In the genomic region with DNA sequence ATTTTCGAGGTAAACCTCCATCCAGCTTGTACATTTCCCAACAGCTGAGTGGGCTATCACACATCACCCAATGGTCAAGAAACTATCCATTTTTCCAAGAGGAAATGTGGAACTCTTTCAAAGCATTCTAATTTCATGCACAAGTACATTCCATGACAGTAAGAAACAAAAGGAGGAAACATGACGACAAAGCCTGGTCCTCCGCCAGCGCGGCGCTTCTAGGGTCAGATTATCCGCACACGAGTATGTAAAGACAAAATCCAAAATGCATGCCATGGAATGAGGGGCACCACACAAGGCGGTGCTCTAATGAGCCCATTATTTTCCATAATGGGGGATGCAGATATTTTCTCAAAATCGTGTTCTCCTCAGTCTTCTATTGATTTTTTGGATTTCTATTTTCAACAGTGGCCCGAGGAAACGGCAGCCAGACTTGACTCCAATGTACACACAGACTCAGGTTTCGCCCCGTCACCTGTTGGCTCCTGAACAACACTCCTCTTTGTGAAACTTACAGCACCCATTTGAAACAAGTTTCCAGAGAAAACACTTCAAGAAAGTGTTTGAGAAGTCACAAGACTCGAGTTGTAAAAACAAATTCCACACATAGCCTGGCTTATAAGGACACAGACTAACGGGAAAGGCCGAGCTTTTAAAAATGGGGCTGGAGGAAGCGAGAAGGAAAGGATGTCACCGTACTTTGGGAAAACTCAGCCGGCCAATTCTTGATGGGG, we compare ENCODE assay signal across 8 cellular contexts.
A peak's percentile ranks its signal among the peaks of the same experiment; 100 is the strongest.
DNase-seq lines count a peak whose midpoint lies in the region; ATAC-seq and TF ChIP-seq lines count a peak whose summit lies in the region.

No MANE protein-coding gene starts in this region.

- POLR2A ChIA-PET in BJ (lab: Charles Lee): no interaction called here

- no peaks in the 10 kb centered on the region for H3K27me3 ChIP-seq in BJ (ENCODE audit: control insufficient read depth, insufficient read depth, low read length)
- H3K27me3 ChIP-seq in breast epithelium: no peaks in the 10 kb centered on the region
- H3K27me3 ChIP-seq in lung (ENCODE audit: control insufficient read depth, insufficient read depth): no peaks in the 10 kb centered on the region

- no peak for TF ChIP-seq POLR2A in breast epithelium (IDR thresholded peaks at IDR 0.05)

- WGBS in lung, 2 donors: 23 to 37% methylated on average over 20 of the region's 20 CpGs
- 18% methylated on average over 20 of the region's 20 CpGs for WGBS in urinary bladder

- H3K9me3 ChIP-seq in breast epithelium (no peaks in the 10 kb centered on the region), lung (ENCODE audit: control insufficient read depth in 2 of 2, insufficient read depth in 1 of 2, low read length in 1 of 2) (no peaks in the 10 kb centered on the region)

- H3K27ac ChIP-seq in breast epithelium: peak overlapping the region; percentile 67 to 88
- H3K27ac ChIP-seq in lung (ENCODE audit: low read depth in 1 of 2, low read length in 1 of 2): peak overlapping the region; percentile 91 to 94
- peak overlapping the region; percentile 15 for H3K27ac ChIP-seq in urinary bladder (ENCODE audit: low read depth)

- TF ChIP-seq CTCF in BJ (IDR thresholded peaks at IDR 0.05; ENCODE audit: insufficient read depth, low read depth, low read length) (no peak), breast epithelium (IDR thresholded peaks at IDR 0.05) (no peak), lung (IDR thresholded peaks at IDR 0.05; ENCODE audit: control extremely low read depth, extremely low read depth) (no peak)

- ATAC-seq in lung (ENCODE audit: insufficient read depth, low FRiP score) (peak; percentile 36), GM21526 (IDR thresholded peaks at IDR 0.05; ENCODE audit: low FRiP score, unreplicated experiment) (no peak)

- H3K4me1 ChIP-seq in breast epithelium (no peaks in the 10 kb centered on the region), lung (ENCODE audit: control insufficient read depth in 2 of 2, insufficient read depth in 2 of 2, low read length in 2 of 2) (peaks cover 2 to 23% of the 10 kb centered on the region in 2 donors), urinary bladder (ENCODE audit: insufficient read depth) (no peaks in the 10 kb centered on the region)

- DNase-seq in BJ (ENCODE audit: low read depth): no peak
- DNase-seq in HuH-7 (ENCODE audit: low spot score): peak; percentile 27
- DNase-seq in breast epithelium (ENCODE audit: low spot score in 2 of 2): peak in 1 of 2 donors; percentile 55
- DNase-seq in lung (ENCODE audit: low spot score): peak; percentile 80
- DNase-seq in NCI-H526 (lab: John Stamatoyannopoulos, UW): no peak
- no peak for DNase-seq in stimulated activated CD4-positive, alpha-beta T cell treated with anti-CD3 and anti-CD28 coated beads, Interleukin-1b, Interleukin-23, amount 100 ng/mL, for 48 hours

- H3K36me3 ChIP-seq in BJ (ENCODE audit: control insufficient read depth, insufficient read depth, low read length): no peaks in the 10 kb centered on the region
- H3K36me3 ChIP-seq in breast epithelium: no peaks in the 10 kb centered on the region
- H3K36me3 ChIP-seq in lung (ENCODE audit: control insufficient read depth in 2 of 2, insufficient read depth in 2 of 2, low read length in 2 of 2): peaks cover 0 to 2% of the 10 kb centered on the region in 2 donors
- no peaks in the 10 kb centered on the region for H3K36me3 ChIP-seq in urinary bladder (ENCODE audit: insufficient read depth)

- CTCF ChIA-PET in BJ (lab: Yijun Ruan, JAX): interaction anchor here (0.6 to 5.2 kb wide), 49 partner anchors 9 to 856 kb away, joined by 3 to 51 read pairs (median 4); no protein-coding TSS in a partner anchor

- H3K4me3 ChIP-seq in BJ (ENCODE audit: low read depth, low read length) (peak overlapping the region; percentile 62), breast epithelium (peak overlapping the region; percentile 72 to 91 (median 81)), lung (peak overlapping the region; percentile 77), urinary bladder (ENCODE audit: low read depth, low read length) (peak overlapping the region; percentile 77)

- intact Hi-C loops in breast epithelium (cut with DNase I; ENCODE audit: low total_unique reads): no loop called here

Comparison
In these comparisons a context has a peak if more than half of its experiments do, and no peak if none do; other contexts are left out.
1. DNase-seq: peak in HuH-7 (single experiment) and lung (single experiment); none in BJ (single experiment), NCI-H526 (0 of 2) and stimulated activated CD4-positive, alpha-beta T cell treated with anti-CD3 and anti-CD28 coated beads, Interleukin-1b, Interleukin-23, amount 100 ng/mL, for 48 hours (single experiment).
2. H3K27ac ChIP-seq: peak in every context shown above with its lines; median percentile 92 in lung; 78 in breast epithelium; 15 in urinary bladder.
3. Peak in every context shown above with its lines, with median percentiles within 50 percentile points of each other: H3K4me3 ChIP-seq.